ENCODE assay signal across 23 cellular contexts in the genomic region with DNA sequence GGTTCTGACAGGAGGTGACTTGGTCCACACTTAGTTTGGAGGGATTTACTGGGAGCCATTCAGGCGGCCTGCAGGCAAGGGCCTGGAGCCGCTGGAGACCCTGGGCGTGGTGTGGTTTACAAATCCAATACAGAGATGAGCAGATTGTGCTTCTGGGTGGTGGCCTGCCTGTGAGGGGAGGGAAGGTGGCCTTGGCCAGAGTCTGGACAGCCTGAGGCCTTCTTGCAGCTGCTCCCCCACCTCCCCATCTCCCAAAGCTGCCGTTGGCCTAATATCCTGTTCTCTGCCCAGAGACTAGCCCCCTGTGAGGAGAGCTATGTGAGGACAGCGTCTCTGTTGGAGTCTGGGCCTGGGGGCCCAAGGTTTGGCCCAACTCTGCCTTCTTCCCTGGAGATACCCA.
DNase-seq lines count a peak whose midpoint lies in the region; ATAC-seq and TF ChIP-seq lines count a peak whose summit lies in the region.
"Had no signal": no experiment of that assay in that cellular context is flagged by ENCODE, and none has a peak within 500 bp of the region (broad histone marks: within the 10 kb centered on the region; RNA-seq: fewer than 3 reads in every experiment).

No MANE protein-coding gene starts in this region.

- no peaks in the 10 kb centered on the region for H3K9me3 ChIP-seq in BLaER1 treated with 17β-estradiol and CSF1 and Interleukin-3, amounts not matched to agents 10 nM and 100 nM (replicated peaks in 1 of 11)
- H3K9me3 ChIP-seq in osteoblast (ENCODE audit: low read depth, low read length), result no peaks in the 10 kb centered on the region

- no peak for TF ChIP-seq CTCF in osteoblast (IDR thresholded peaks at IDR 0.05; ENCODE audit: extremely low read depth, low read depth, low read length)
- no peak for TF ChIP-seq CTCF in WTC11 (IDR thresholded peaks at IDR 0.05)

- no peak for ATAC-seq in WTC11
- ATAC-seq: CD8-positive, alpha-beta T cell; GM12878; GM23338 had no signal

- peaks cover 3% of the 10 kb centered on the region; the same call in 1 of the 2 replicates for H3K4me1 Mint-ChIP-seq in WTC11

- H3K36me3 Mint-ChIP-seq in WTC11, result no peaks in the 10 kb centered on the region
- H3K36me3 Mint-ChIP-seq: CD8-positive, alpha-beta T cell; IgD-negative memory B cell had no signal

- DNase-seq in RPMI7951 (ENCODE audit: low read depth) (peak; percentile 72), mesenteric fat pad (ENCODE audit: low spot score) (peak; percentile 84), ureter (ENCODE audit: low spot score) (peak; percentile 19), osteoblast (ENCODE audit: insufficient read length, low spot score, missing footprints) (no peak), WTC11 (ENCODE audit: low spot score) (no peak), MV-4-11 (lab: John Stamatoyannopoulos, UW) (no peak)
- DNase-seq: AML-193; CD8-positive, alpha-beta T cell; DMS 273 treated with DMSO at 0.1 percent for 48 hours; GDM1; H9; NCI-H1105 treated with DMSO at 0.1 percent for 48 hours; NCI-H146; NCI-H1930; NCI-H526; SHP77 had no signal

- H3K27ac ChIP-seq in BLaER1 treated with 17β-estradiol and CSF1 and Interleukin-3, amounts not matched to agents 10 nM and 100 nM, result peak overlapping the region in 5 of 11 experiments; percentile 15 to 81 (median 74); a peak in 8 of 22 replicates
- no peak overlapping the region for H3K27ac ChIP-seq in osteoblast (ENCODE audit: low read depth, low read length)
- H3K27ac ChIP-seq: C4-2B, KMS-11, SK-N-MC had no signal

- CTCF ChIA-PET in WTC11 (lab: Charles Lee), result no interaction called here

- H3K4me1 ChIP-seq in BLaER1 treated with 17β-estradiol and CSF1 and Interleukin-3, amounts not matched to agents 10 nM and 100 nM, result peaks cover 35 to 59% (median 46%) of the 10 kb centered on the region in 10 experiments
- peaks cover 25% of the 10 kb centered on the region for H3K4me1 ChIP-seq in osteoblast (ENCODE audit: insufficient read depth, low read length)

- no peak overlapping the region for H3K4me3 Mint-ChIP-seq in WTC11
- H3K4me3 Mint-ChIP-seq: CD8-positive, alpha-beta T cell; GM23338; H9; IgD-negative memory B cell had no signal

- H3K9me3 Mint-ChIP-seq in WTC11, result no peaks in the 10 kb centered on the region
- H3K9me3 Mint-ChIP-seq: CD8-positive, alpha-beta T cell; GM23338; IgD-negative memory B cell had no signal

- no peak overlapping the region for H3K4me3 ChIP-seq in BLaER1 treated with 17β-estradiol and CSF1 and Interleukin-3, amounts not matched to agents 10 nM and 100 nM
- H3K4me3 ChIP-seq in osteoblast (ENCODE audit: insufficient read depth, low read length), result no peak overlapping the region
- H3K4me3 ChIP-seq: GM12878, GM23338, SK-N-MC had no signal

- H4K20me1 ChIP-seq in BLaER1 treated with 17β-estradiol and CSF1 and Interleukin-3, amounts not matched to agents 10 nM and 100 nM, result no peaks in the 10 kb centered on the region
- H4K20me1 ChIP-seq in osteoblast (ENCODE audit: insufficient read depth, low read length), result no peaks in the 10 kb centered on the region

- H3K27me3 Mint-ChIP-seq in WTC11 (ENCODE audit: low read depth), result no peaks in the 10 kb centered on the region
- H3K27me3 Mint-ChIP-seq: IgD-negative memory B cell had no signal

- no peak overlapping the region for H3K27ac Mint-ChIP-seq in WTC11
- H3K27ac Mint-ChIP-seq: CD8-positive, alpha-beta T cell; GM23338; H9; IgD-negative memory B cell had no signal

- POLR2A ChIA-PET in WTC11 (lab: Charles Lee), result no interaction called here

- no peaks in the 10 kb centered on the region for H3K27me3 ChIP-seq in BLaER1 treated with 17β-estradiol and CSF1 and Interleukin-3, amounts not matched to agents 10 nM and 100 nM
- H3K27me3 ChIP-seq in osteoblast (ENCODE audit: insufficient read depth, low read length), result no peaks in the 10 kb centered on the region

- H3K9ac ChIP-seq in BLaER1 treated with 17β-estradiol and CSF1 and Interleukin-3, amounts not matched to agents 10 nM and 100 nM, result peak overlapping the region in 2 of 11 experiments; percentile 32 to 47; a peak in 2 of 22 replicates
- H3K9ac ChIP-seq: KMS-11 had no signal

- H3K79me2 ChIP-seq in osteoblast (ENCODE audit: insufficient read depth, low read length), result no peaks in the 10 kb centered on the region

- H3K36me3 ChIP-seq in BLaER1 treated with 17β-estradiol and CSF1 and Interleukin-3, amounts not matched to agents 10 nM and 100 nM, result no peaks in the 10 kb centered on the region
- no peaks in the 10 kb centered on the region for H3K36me3 ChIP-seq in osteoblast (ENCODE audit: insufficient read depth, low read length)

- H3K4me2 ChIP-seq in BLaER1 treated with 17β-estradiol and CSF1 and Interleukin-3, amounts not matched to agents 10 nM and 100 nM, result peak overlapping the region; percentile 61 to 82 (median 75); a peak in 21 of 22 replicates
- H3K4me2 ChIP-seq in osteoblast (ENCODE audit: insufficient read depth, low read length), result no peak overlapping the region
- H3K4me2 ChIP-seq: GM23338, KMS-11 had no signal

- H2AFZ ChIP-seq in osteoblast (ENCODE audit: low read length), result no peak overlapping the region
- H2AFZ ChIP-seq: GM23338 had no signal

TF ChIP-seq in WTC11, 78 proteins besides CTCF, POLR2A, EP300 and RAD21:
- TF ChIP-seq, protein P1, sequence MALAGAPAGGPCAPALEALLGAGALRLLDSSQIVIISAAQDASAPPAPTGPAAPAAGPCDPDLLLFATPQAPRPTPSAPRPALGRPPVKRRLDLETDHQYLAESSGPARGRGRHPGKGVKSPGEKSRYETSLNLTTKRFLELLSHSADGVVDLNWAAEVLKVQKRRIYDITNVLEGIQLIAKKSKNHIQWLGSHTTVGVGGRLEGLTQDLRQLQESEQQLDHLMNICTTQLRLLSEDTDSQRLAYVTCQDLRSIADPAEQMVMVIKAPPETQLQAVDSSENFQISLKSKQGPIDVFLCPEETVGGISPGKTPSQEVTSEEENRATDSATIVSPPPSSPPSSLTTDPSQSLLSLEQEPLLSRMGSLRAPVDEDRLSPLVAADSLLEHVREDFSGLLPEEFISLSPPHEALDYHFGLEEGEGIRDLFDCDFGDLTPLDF (CRISPR knock-in tag; IDR thresholded peaks at IDR 0.05), result no peak
- TF ChIP-seq, protein P2, sequence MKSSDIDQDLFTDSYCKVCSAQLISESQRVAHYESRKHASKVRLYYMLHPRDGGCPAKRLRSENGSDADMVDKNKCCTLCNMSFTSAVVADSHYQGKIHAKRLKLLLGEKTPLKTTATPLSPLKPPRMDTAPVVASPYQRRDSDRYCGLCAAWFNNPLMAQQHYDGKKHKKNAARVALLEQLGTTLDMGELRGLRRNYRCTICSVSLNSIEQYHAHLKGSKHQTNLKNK (CRISPR knock-in tag; IDR thresholded peaks at IDR 0.05), result no peak

Comparison
In these comparisons a context has a peak if more than half of its experiments do, and no peak if none do; other contexts are left out.
1. DNase-seq: peak in RPMI7951 (single experiment), mesenteric fat pad (single experiment) and ureter (single experiment); none in osteoblast (single experiment), WTC11 (single experiment) and MV-4-11 (single experiment).